ENCODE assay signal across 12 cellular contexts in the genomic region with DNA sequence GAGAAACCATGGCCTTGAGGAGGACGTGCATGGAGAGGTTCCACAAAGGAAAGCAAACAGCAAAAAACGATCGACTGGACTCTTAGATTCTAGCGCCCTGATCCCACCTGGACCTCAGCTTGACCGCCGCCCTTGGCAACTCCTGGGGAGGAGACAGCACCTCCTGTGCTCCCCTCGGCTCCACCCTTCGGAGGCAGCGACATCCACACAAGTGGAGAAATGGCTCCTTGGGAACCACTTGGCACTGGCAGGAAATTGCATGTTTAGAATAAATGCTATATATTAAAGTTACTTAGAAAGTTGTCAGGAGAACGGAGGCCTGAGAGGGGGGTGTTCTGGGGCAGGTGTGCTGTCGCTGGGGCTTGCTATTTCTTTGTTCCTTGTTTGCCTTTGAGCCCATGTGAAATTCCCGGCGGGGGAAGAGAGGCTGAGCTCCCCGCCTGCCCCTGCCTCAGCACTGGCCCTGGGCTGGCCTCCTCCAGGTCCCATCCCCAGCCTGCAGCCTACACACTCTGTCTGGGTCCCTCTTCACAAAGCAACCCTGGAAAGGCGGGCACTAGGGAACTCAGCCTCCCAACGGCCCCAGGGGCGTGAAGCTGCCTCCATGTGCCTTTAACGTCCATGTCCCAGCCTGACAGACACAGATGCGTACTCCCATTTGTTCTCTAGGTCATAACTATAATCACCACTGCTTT.
DNase-seq lines count a peak whose midpoint lies in the region; ATAC-seq lines count a peak whose summit lies in the region.
"Had no signal": no experiment of that assay in that cellular context is flagged by ENCODE, and none has a peak within 500 bp of the region (broad histone marks: within the 10 kb centered on the region; RNA-seq: fewer than 3 reads in every experiment).

No MANE protein-coding gene starts in this region.

- no peak for ATAC-seq in activated T-helper 17 cell treated with anti-CD3 and anti-CD28 coated beads, Interleukin-2, amount 50 U/mL, for 72 hours (replicated peaks)
- ATAC-seq: HCT116 had no signal

- DNase-seq in activated effector memory CD4-positive, alpha-beta T cell treated with anti-CD3 and anti-CD28 coated beads, Interleukin-2, amount 50 U/mL, for 16 hours, result peak; percentile 50
- DNase-seq in activated effector memory CD4-positive, alpha-beta T cell treated with Interleukin-2 at 50 U/mL for 16 hours, result no peak
- peak; percentile 81 for DNase-seq in mesenteric fat pad (ENCODE audit: low spot score)
- no peak for DNase-seq in 8988T
- no peak for DNase-seq in RPMI8226
- DNase-seq: ACHN; Calu3; CD4-positive, CD25-positive, alpha-beta regulatory T cell; DMS 273 treated with DMSO at 0.1 percent for 48 hours had no signal

- H3K36me3 Mint-ChIP-seq in dendritic cell treated with granulocyte-macrophage colony-stimulating factor and Interleukin-4, amounts not matched to agents 40 ng/mL and 50 ng/mL, for 4 days (ENCODE audit: low read depth), result no peaks in the 10 kb centered on the region
- no peaks in the 10 kb centered on the region for H3K36me3 Mint-ChIP-seq in activated T-helper 17 cell treated with anti-CD3 and anti-CD28 coated beads, Interleukin-2, amount 50 U/mL, for 72 hours (ENCODE audit: low read depth)
- H3K36me3 Mint-ChIP-seq: CD4-positive, CD25-positive, alpha-beta regulatory T cell had no signal

- H3K27me3 Mint-ChIP-seq in dendritic cell treated with granulocyte-macrophage colony-stimulating factor and Interleukin-4, amounts not matched to agents 40 ng/mL and 50 ng/mL, for 4 days, result peaks cover 50% of the 10 kb centered on the region
- no peaks in the 10 kb centered on the region for H3K27me3 Mint-ChIP-seq in activated T-helper 17 cell treated with anti-CD3 and anti-CD28 coated beads, Interleukin-2, amount 50 U/mL, for 72 hours

- peak overlapping the region; percentile 39 for H3K27ac Mint-ChIP-seq in dendritic cell treated with granulocyte-macrophage colony-stimulating factor and Interleukin-4, amounts not matched to agents 40 ng/mL and 50 ng/mL, for 4 days
- H3K27ac Mint-ChIP-seq in activated T-helper 17 cell treated with anti-CD3 and anti-CD28 coated beads, Interleukin-2, amount 50 U/mL, for 72 hours, result no peak overlapping the region
- H3K27ac Mint-ChIP-seq: CD4-positive, CD25-positive, alpha-beta regulatory T cell had no signal

- no peaks in the 10 kb centered on the region for H3K9me3 Mint-ChIP-seq in dendritic cell treated with granulocyte-macrophage colony-stimulating factor and Interleukin-4, amounts not matched to agents 40 ng/mL and 50 ng/mL, for 4 days
- H3K9me3 Mint-ChIP-seq in activated T-helper 17 cell treated with anti-CD3 and anti-CD28 coated beads, Interleukin-2, amount 50 U/mL, for 72 hours, result no peaks in the 10 kb centered on the region

- intact Hi-C loops in dendritic cell treated with granulocyte-macrophage colony-stimulating factor and Interleukin-4, amounts not matched to agents 40 ng/mL and 50 ng/mL, for 4 days (cut with micrococcal nuclease), result no loop called here

- no peak overlapping the region for H3K4me3 Mint-ChIP-seq in dendritic cell treated with granulocyte-macrophage colony-stimulating factor and Interleukin-4, amounts not matched to agents 40 ng/mL and 50 ng/mL, for 4 days
- no peak overlapping the region for H3K4me3 Mint-ChIP-seq in activated T-helper 17 cell treated with anti-CD3 and anti-CD28 coated beads, Interleukin-2, amount 50 U/mL, for 72 hours

- H3K4me1 Mint-ChIP-seq in dendritic cell treated with granulocyte-macrophage colony-stimulating factor and Interleukin-4, amounts not matched to agents 40 ng/mL and 50 ng/mL, for 4 days (ENCODE audit: low read depth), result peaks cover 12% of the 10 kb centered on the region
- no peaks in the 10 kb centered on the region for H3K4me1 Mint-ChIP-seq in activated T-helper 17 cell treated with anti-CD3 and anti-CD28 coated beads, Interleukin-2, amount 50 U/mL, for 72 hours
- H3K4me1 Mint-ChIP-seq: CD4-positive, CD25-positive, alpha-beta regulatory T cell had no signal

Comparison
In these comparisons a context has a peak if more than half of its experiments do, and no peak if none do; other contexts are left out.
1. DNase-seq: peak in activated effector memory CD4-positive, alpha-beta T cell treated with anti-CD3 and anti-CD28 coated beads, Interleukin-2, amount 50 U/mL, for 16 hours (single experiment) and mesenteric fat pad (single experiment); none in activated effector memory CD4-positive, alpha-beta T cell treated with Interleukin-2 at 50 U/mL for 16 hours (single experiment), 8988T (single experiment) and RPMI8226 (single experiment).